ENCODE assay signal across 9 cellular contexts in genomic region chr1:103788377-103788776, GRCh38. TPM values are rescaled to one million over a fixed set of nuclear protein-coding genes. Genes with fewer than 3 reads are reported as not detected.
A peak's percentile ranks its signal among the peaks of the same experiment; 100 is the strongest.
DNase-seq lines count a peak whose midpoint lies in the region; ATAC-seq, FAIRE-seq and TF ChIP-seq lines count a peak whose summit lies in the region.
"Had no signal": no experiment of that assay in that cellular context is flagged by ENCODE, and none has a peak within 500 bp of the region (broad histone marks: within the 10 kb centered on the region; RNA-seq: fewer than 3 reads in every experiment).

No MANE protein-coding gene starts in this region.

- H3K9me3 Mint-ChIP-seq in nephron, result peaks cover 2% of the 10 kb centered on the region

- no peaks in the 10 kb centered on the region for H3K4me1 ChIP-seq in stomach

- no peaks in the 10 kb centered on the region for H3K36me3 ChIP-seq in stomach

- no peak overlapping the region for H3K4me3 ChIP-seq in stomach

- no peaks in the 10 kb centered on the region for H3K4me1 Mint-ChIP-seq in nephron
- H3K4me1 Mint-ChIP-seq: mesothelial cell of epicardium had no signal

- H3K36me3 Mint-ChIP-seq in nephron (ENCODE audit: low read depth), result no peaks in the 10 kb centered on the region
- H3K36me3 Mint-ChIP-seq: mesothelial cell of epicardium had no signal

- H3K27me3 Mint-ChIP-seq in nephron (ENCODE audit: low read depth), result no peaks in the 10 kb centered on the region

- peak; percentile 43 to 59 (median 45) for TF ChIP-seq CTCF in nephron (IDR thresholded peaks at IDR 0.05; ENCODE audit: unreplicated experiment in 3 of 3)
- no peak for TF ChIP-seq CTCF in stomach (IDR thresholded peaks at IDR 0.05)

- WGBS in stomach, 5 donors, result 12 to 27% (median 16%) methylated on average over 1 of the region's 1 CpG

- FAIRE-seq in TTC549 (lab: Jason Lieb, UNC), result peak; percentile 89

- ATAC-seq in HG03159 (IDR thresholded peaks at IDR 0.05; ENCODE audit: unreplicated experiment) (no peak), HG02798 (IDR thresholded peaks at IDR 0.05; ENCODE audit: poor library complexity, unreplicated experiment) (no peak)

- DNase-seq in GM03348 (ENCODE audit: low spot score), result peak; percentile 16
- DNase-seq in LHCN-M2 (ENCODE audit: low read depth), result peak; percentile 0
- DNase-seq in stomach, result no peak

- no peak for TF ChIP-seq POLR2A in stomach (IDR thresholded peaks at IDR 0.05)

- H3K4me3 Mint-ChIP-seq in nephron, result no peak overlapping the region
- H3K4me3 Mint-ChIP-seq: mesothelial cell of epicardium had no signal

- H3K9me3 ChIP-seq in stomach, result no peaks in the 10 kb centered on the region

- intact Hi-C loops in stomach (cut with DNase I; ENCODE audit: low total_unique reads), result no loop called here

- no peaks in the 10 kb centered on the region for H3K27me3 ChIP-seq in stomach

- H3K27ac ChIP-seq in stomach, result no peak overlapping the region

- H3K27ac Mint-ChIP-seq in nephron, result no peak overlapping the region
- H3K27ac Mint-ChIP-seq: mesothelial cell of epicardium had no signal

- TF ChIP-seq EP300 in stomach (IDR thresholded peaks at IDR 0.05), result no peak

RNA-seq across cellular contexts. Expression of gene AMY1C, which starts 38.7 kb away (rescaled TPM):
- total RNA-seq in LHCN-M2 (2014; rRNA removed), result not detected in 2 replicates
- not detected for polyA plus RNA-seq in LHCN-M2 (2012)
- total RNA-seq in stomach, result not detected
- polyA plus RNA-seq in stomach, result not detected
- total RNA-seq: cardiac septum, mesothelial cell of epicardium had no signal

Comparison
In these comparisons a context has a peak if more than half of its experiments do, and no peak if none do; other contexts are left out.
1. CTCF ChIP-seq: peak in nephron (3 of 3); none in stomach (0 of 7).